ENCODE assay signal across 26 cellular contexts in the genomic region with DNA sequence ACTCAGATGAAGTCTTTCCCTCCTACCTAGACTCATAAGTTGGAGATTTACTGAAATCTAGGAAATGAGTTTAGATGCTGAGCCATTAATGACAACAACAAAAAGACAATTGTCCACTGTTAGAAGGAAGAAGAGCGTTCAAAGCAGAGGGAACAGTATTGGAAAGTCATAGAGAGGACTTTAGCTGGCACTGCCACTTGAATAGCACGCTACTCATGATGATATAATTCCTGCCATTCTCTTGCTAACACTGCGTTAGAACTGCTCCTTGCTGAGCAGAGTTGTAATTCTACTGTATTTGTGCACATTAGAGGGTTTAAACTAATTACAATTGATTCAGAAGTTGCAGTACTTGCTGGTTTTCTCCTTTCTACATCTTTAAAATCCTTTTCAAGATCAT.
"Had no signal": no experiment of that assay in that cellular context is flagged by ENCODE, and none has a peak within 500 bp of the region (broad histone marks: within the 10 kb centered on the region; RNA-seq: fewer than 3 reads in every experiment).

No MANE protein-coding gene starts in this region.

- ATAC-seq: activated CD4-positive, alpha-beta T cell treated with anti-CD3 and anti-CD28 coated beads for 36 hours; activated CD4-positive, CD25-positive, alpha-beta regulatory T cell treated with anti-CD3 and anti-CD28 coated beads, Interleukin-2, amount 50 U/mL, for 24 hours; activated CD8-positive, alpha-beta memory T cell treated with anti-CD3 and anti-CD28 coated beads, Interleukin-2, amount 10 ng/mL, durations not matched to agents 7 days and 5 days; activated CD8-positive, alpha-beta T cell treated with anti-CD3 and anti-CD28 coated beads, Interleukin-2, amount 10 ng/mL, durations not matched to agents 7 days and 5 days; activated naive CD8-positive, alpha-beta T cell treated with anti-CD3 and anti-CD28 coated beads, Interleukin-2, amount 50 U/mL, for 24 hours; WTC11 had no signal

- DNase-seq: activated CD4-positive, alpha-beta memory T cell treated with anti-CD3 and anti-CD28 coated beads, Interleukin-2, amount 10 ng/mL, durations not matched to agents 7 days and 5 days; activated CD4-positive, alpha-beta T cell treated with anti-CD3 and anti-CD28 coated beads for 1 hour; activated CD4-positive, alpha-beta T cell treated with anti-CD3 and anti-CD28 coated beads for 36 hours; activated CD4-positive, alpha-beta T cell treated with anti-CD3 and anti-CD28 coated beads for 48 hours; activated CD4-positive, alpha-beta T cell treated with anti-CD3 and anti-CD28 coated beads, Interleukin-2, amount 10 ng/mL, durations not matched to agents 7 days and 5 days; activated CD4-positive, alpha-beta T cell treated with anti-CD3 and anti-CD28 coated beads, Interleukin-2, amount 50 U/mL, for 48 hours; activated CD4-positive, CD25-positive, alpha-beta regulatory T cell; activated CD8-positive, alpha-beta memory T cell treated with anti-CD3 and anti-CD28 coated beads for 24 hours; activated CD8-positive, alpha-beta memory T cell treated with anti-CD3 and anti-CD28 coated beads, Interleukin-2, amount 10 ng/mL, durations not matched to agents 7 days and 5 days; activated CD8-positive, alpha-beta memory T cell treated with anti-CD3 and anti-CD28 coated beads, Interleukin-2, amount 50 U/mL, for 48 hours; activated CD8-positive, alpha-beta T cell treated with anti-CD3 and anti-CD28 coated beads, Interleukin-2, amount 10 ng/mL, durations not matched to agents 7 days and 5 days; activated effector memory CD4-positive, alpha-beta T cell treated with Interleukin-2 at 50 U/mL for 16 hours; activated gamma-delta T cell; activated naive CD4-positive, alpha-beta T cell treated with anti-CD3 and anti-CD28 coated beads, Interleukin-2, amount 10 ng/mL, durations not matched to agents 7 days and 5 days; activated naive CD4-positive, alpha-beta T cell treated with Interleukin-2 at 50 U/mL for 16 hours; activated naive CD8-positive, alpha-beta T cell treated with anti-CD3 and anti-CD28 coated beads, Interleukin-2, amount 10 ng/mL, durations not matched to agents 7 days and 5 days; activated naive CD8-positive, alpha-beta T cell treated with anti-CD3 and anti-CD28 coated beads, Interleukin-2, amount 50 U/mL, for 24 hours; activated T-cell treated with anti-CD3 and anti-CD28 coated beads, Interleukin-2, amount 50 U/mL, for 24 hours; activated T-cell treated with anti-CD3 and anti-CD28 coated beads, Interleukin-2, amount 50 U/mL, for 48 hours; caudate nucleus; T-helper 1 cell; T-helper 2 cell; T-helper 9 cell; WERI-Rb-1 had no signal
